In the genomic region with DNA sequence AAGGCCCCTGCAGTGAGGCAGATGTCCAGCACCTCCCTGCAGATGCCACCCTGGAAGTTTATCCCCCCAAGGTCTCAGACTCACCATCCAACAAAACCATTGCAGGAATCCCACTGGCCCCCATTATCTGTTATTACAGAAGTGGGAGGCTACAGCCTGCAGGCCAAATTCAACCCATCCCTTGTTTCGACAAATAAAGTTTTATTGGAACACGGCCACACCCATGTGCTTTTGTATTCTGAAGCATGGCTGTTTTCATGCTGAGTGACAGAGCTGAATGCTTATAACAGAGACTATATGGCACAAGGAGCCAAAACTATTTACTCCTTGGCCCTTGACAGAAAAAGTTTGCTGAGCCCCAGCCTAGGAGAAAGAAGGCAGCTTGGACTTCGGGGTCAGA, we compare ENCODE assay signal across 18 cellular contexts.
DNase-seq lines count a peak whose midpoint lies in the region; FAIRE-seq and TF ChIP-seq lines count a peak whose summit lies in the region.
"Had no signal": no experiment of that assay in that cellular context is flagged by ENCODE, and none has a peak within 500 bp of the region (broad histone marks: within the 10 kb centered on the region; RNA-seq: fewer than 3 reads in every experiment).

No MANE protein-coding gene starts in this region.

- CTCF ChIA-PET in H1 (lab: Charles Lee; ENCODE audit: partially characterized antibody): interaction anchor here (1.0 to 1.8 kb wide), 2 partner anchors 43 to 162 kb away, joined by 3 to 4 read pairs; no protein-coding TSS in a partner anchor

- H3K56ac ChIP-seq in H1 (replicated peaks; ENCODE audit: insufficient read length, low read depth, low read length): no peak overlapping the region

- H2BK5ac ChIP-seq in H1 (ENCODE audit: low read depth, low read length) (no peak overlapping the region), neuronal stem cell (ENCODE audit: low read length) (no peak overlapping the region)

- TF ChIP-seq POLR2A in H1 (IDR thresholded peaks at IDR 0.05; ENCODE audit: control extremely low read depth in 1 of 2, low read depth in 2 of 2, low read length in 2 of 2) (no peak), breast epithelium (IDR thresholded peaks at IDR 0.05) (no peak)

- H2BK15ac ChIP-seq in H1 (ENCODE audit: low read length) (no peak overlapping the region), neuronal stem cell (ENCODE audit: low read length) (peak overlapping the region; percentile 6)

- H4K91ac ChIP-seq in H1 (replicated peaks; ENCODE audit: insufficient read length, low read length) (no peak overlapping the region), neuronal stem cell (ENCODE audit: low read depth, low read length, poor library complexity) (no peak overlapping the region)

- no peak for TF ChIP-seq RAD21 in H1 (IDR thresholded peaks at IDR 0.05 in 1 of 2, conservative IDR thresholded peaks at IDR 0.05 in 1 of 2; ENCODE audit: low read depth in 2 of 2, low read length in 2 of 2)

- no peak overlapping the region for H4K5ac ChIP-seq in H1 (ENCODE audit: insufficient read length, low read depth, low read length)

- no peaks in the 10 kb centered on the region for H4K20me1 ChIP-seq in H1 (replicated peaks in 1 of 2; ENCODE audit: control insufficient read depth in 1 of 2, insufficient read depth in 2 of 2, low read length in 2 of 2)

- H3K36me3 ChIP-seq in H1 (ENCODE audit: control insufficient read depth in 2 of 4, insufficient read depth in 4 of 4, low read length in 3 of 4) (no peaks in the 10 kb centered on the region), neuronal stem cell (replicated peaks in 1 of 2; ENCODE audit: control insufficient read depth in 2 of 2, insufficient read depth in 2 of 2, low read length in 2 of 2) (no peaks in the 10 kb centered on the region), SJCRH30 (no peaks in the 10 kb centered on the region), breast epithelium (no peaks in the 10 kb centered on the region)

- intact Hi-C loops in breast epithelium (cut with DNase I; ENCODE audit: low total_unique reads): no loop called here

- peaks cover 0 to 3% of the 10 kb centered on the region in 2 experiments; a peak in 1 of 4 replicates for H3K79me2 ChIP-seq in H1 (ENCODE audit: control insufficient read depth in 1 of 2, insufficient read depth in 2 of 2, low read length in 2 of 2)

- H3K27ac ChIP-seq in H1 (ENCODE audit: low read depth, low read length): no peak overlapping the region
- no peak overlapping the region for H3K27ac ChIP-seq in neuronal stem cell (replicated peaks; ENCODE audit: low read length)
- H3K27ac ChIP-seq in SJCRH30: no peak overlapping the region
- no peak overlapping the region for H3K27ac ChIP-seq in breast epithelium
- H3K27ac ChIP-seq: 22Rv1, A549, C4-2B had no signal

- DNase-seq in DMS 273 (lab: John Stamatoyannopoulos, UW; ENCODE audit: unreplicated experiment) (peak; percentile 15), DMS 273 treated with DMSO at 0.1 percent for 48 hours (lab: John Stamatoyannopoulos, UW) (no peak), NCI-H69 (lab: John Stamatoyannopoulos, UW) (peak; percentile 70), H1 (ENCODE audit: low read depth in 1 of 2, low spot score in 2 of 2) (no peak), neuronal stem cell (ENCODE audit: low spot score) (no peak), SJCRH30 (no peak), breast epithelium (ENCODE audit: low spot score in 2 of 2) (no peak)
- DNase-seq: AML-193; Caco-2; CD4-positive, alpha-beta T cell; DMS79 treated with DMSO at 0.1 percent for 48 hours; GF-D8; GOT3; H9 had no signal

- no peak for TF ChIP-seq CTCF in H1 (IDR thresholded peaks at IDR 0.05; ENCODE audit: control extremely low read depth in 1 of 3, insufficient read depth in 1 of 3, low read depth in 1 of 3, low read length in 3 of 3)
- no peak for TF ChIP-seq CTCF in breast epithelium (IDR thresholded peaks at IDR 0.05)

- H3K9ac ChIP-seq in H1 (replicated peaks in 1 of 4; ENCODE audit: extremely low read depth in 1 of 4, low read depth in 3 of 4, low read length in 3 of 4) (no peak overlapping the region), neuronal stem cell (ENCODE audit: low read depth, low read length, poor library complexity) (no peak overlapping the region)

- whole genome bisulfite sequencing in H1 (ENCODE audit: extremely low coverage in 1 of 2, insufficient coverage in 1 of 2, insufficient read length in 1 of 2, insufficient replicate concordance in 2 of 2, low coverage in 1 of 2, low lambda C conversion rate in 2 of 2, missing lambda C conversion rate in 1 of 2), 2 experiments: 91% methylated on average over 3 of the region's 3 CpGs; no CpG with 5 or more reads in 1 of the 2 experiments
- no CpG with 5 or more reads among the region's 3 CpGs for WGBS in neuronal stem cell (ENCODE audit: extremely low coverage in 2 of 2, insufficient read length in 2 of 2, insufficient replicate concordance in 1 of 2), 2 donors

- H2AK5ac ChIP-seq in H1 (ENCODE audit: low read depth, low read length): no peak overlapping the region
- H2AK5ac ChIP-seq in neuronal stem cell (ENCODE audit: low read depth, low read length): peak overlapping the region; percentile 41

- H3K14ac ChIP-seq in H1 (ENCODE audit: insufficient read length): no peak overlapping the region
- no peak overlapping the region for H3K14ac ChIP-seq in neuronal stem cell (ENCODE audit: low read length)

- peaks cover 0 to 4% (median 0%) of the 10 kb centered on the region in 4 experiments; a peak in 2 of 7 replicates for H3K4me1 ChIP-seq in H1 (replicated peaks in 1 of 4; ENCODE audit: control insufficient read depth in 3 of 4, insufficient read depth in 4 of 4, low read length in 3 of 4)
- H3K4me1 ChIP-seq in neuronal stem cell (ENCODE audit: control insufficient read depth in 2 of 2, insufficient read depth in 1 of 2, low read depth in 1 of 2, low read length in 2 of 2): peaks cover 0 to 13% of the 10 kb centered on the region in 2 donors
- H3K4me1 ChIP-seq in SJCRH30: no peaks in the 10 kb centered on the region
- H3K4me1 ChIP-seq in breast epithelium: no peaks in the 10 kb centered on the region
- H3K4me1 ChIP-seq: A549, Caco-2 had no signal

- no peak overlapping the region for H3K4me3 ChIP-seq in H1 (ENCODE audit: extremely low read depth in 1 of 4, insufficient read depth in 2 of 4, low read depth in 3 of 4, low read length in 4 of 4)
- H3K4me3 ChIP-seq in neuronal stem cell (ENCODE audit: low read length in 2 of 2): no peak overlapping the region
- H3K4me3 ChIP-seq in SJCRH30: no peak overlapping the region
- no peak overlapping the region for H3K4me3 ChIP-seq in breast epithelium
- H3K4me3 ChIP-seq: A549 had no signal

- H3K27me3 ChIP-seq in H1 (replicated peaks in 1 of 4; ENCODE audit: control insufficient read depth in 3 of 4, extremely low read depth in 1 of 4, insufficient read depth in 3 of 4, low read length in 3 of 4) (peaks cover 0 to 3% (median 0%) of the 10 kb centered on the region in 4 experiments; a peak in 1 of 7 replicates), neuronal stem cell (ENCODE audit: control insufficient read depth in 3 of 3, insufficient read depth in 3 of 3, low read depth in 1 of 3, low read length in 3 of 3) (no peaks in the 10 kb centered on the region), SJCRH30 (peaks cover 12% of the 10 kb centered on the region; the same call in 1 of the 2 replicates), breast epithelium (no peaks in the 10 kb centered on the region)

- H3K23ac ChIP-seq in H1 (ENCODE audit: insufficient read length) (no peak overlapping the region), neuronal stem cell (ENCODE audit: low read depth, low read length, poor library complexity) (no peak overlapping the region)

- no peak for TF ChIP-seq EP300 in H1 (IDR thresholded peaks at IDR 0.05; ENCODE audit: borderline replicate concordance in 1 of 2, low read depth in 2 of 2, low read length in 2 of 2)

- peak overlapping the region; percentile 61; the same call in 1 of the 2 replicates for H2BK20ac ChIP-seq in H1 (ENCODE audit: low read length)

- H3K9me3 ChIP-seq in H1 (ENCODE audit: insufficient read depth in 2 of 2, low read depth in 1 of 2, low read length in 1 of 2) (no peaks in the 10 kb centered on the region), neuronal stem cell (replicated peaks in 1 of 2; ENCODE audit: control insufficient read depth in 2 of 2, insufficient read depth in 1 of 2, low read depth in 1 of 2, low read length in 2 of 2) (no peaks in the 10 kb centered on the region), SJCRH30 (replicated peaks) (no peaks in the 10 kb centered on the region), breast epithelium (no peaks in the 10 kb centered on the region)
- H3K9me3 ChIP-seq: A549, Caco-2 had no signal

- no peak overlapping the region for H4K8ac ChIP-seq in H1 (ENCODE audit: extremely low read depth, insufficient read depth, low read length)
- H4K8ac ChIP-seq in neuronal stem cell (ENCODE audit: low read depth, low read length): no peak overlapping the region

- no peaks in the 10 kb centered on the region for H3K23me2 ChIP-seq in H1 (ENCODE audit: low read depth, low read length)

- no peak overlapping the region for H2BK120ac ChIP-seq in H1 (replicated peaks; ENCODE audit: low read depth, low read length)
- H2BK120ac ChIP-seq in neuronal stem cell (ENCODE audit: low read depth, low read length): no peak overlapping the region

- no peak overlapping the region for H2AFZ ChIP-seq in H1 (ENCODE audit: low read length)
- no peak overlapping the region for H2AFZ ChIP-seq in neuronal stem cell (ENCODE audit: low read length)

- H2BK12ac ChIP-seq in H1 (ENCODE audit: low read depth, low read length) (no peak overlapping the region), neuronal stem cell (ENCODE audit: low read length) (no peak overlapping the region)

- H3K4ac ChIP-seq in H1 (replicated peaks; ENCODE audit: insufficient read length, low read depth, low read length) (no peak overlapping the region), neuronal stem cell (ENCODE audit: low read length) (no peak overlapping the region)

- no peak overlapping the region for H3K18ac ChIP-seq in H1 (ENCODE audit: extremely low read depth, low read length)
- peak overlapping the region; percentile 38 for H3K18ac ChIP-seq in neuronal stem cell (ENCODE audit: low read length)

- H3K4me2 ChIP-seq in H1 (ENCODE audit: insufficient read depth in 1 of 2, low read depth in 2 of 2, low read length in 2 of 2) (no peak overlapping the region), neuronal stem cell (ENCODE audit: insufficient read depth, low read length, poor library complexity, severe bottlenecking) (no peak overlapping the region)
- H3K4me2 ChIP-seq: A549 had no signal

- H3K79me1 ChIP-seq in H1 (ENCODE audit: low read depth, low read length) (no peaks in the 10 kb centered on the region), neuronal stem cell (ENCODE audit: low read depth, low read length) (no peaks in the 10 kb centered on the region)

- no peak for FAIRE-seq in H1 (lab: Jason Lieb, UNC)
- FAIRE-seq: A549, D721Med had no signal

- POLR2A ChIA-PET in H1 (lab: Charles Lee; ENCODE audit: partially characterized antibody): no interaction called here

TF ChIP-seq in H1, 55 proteins besides CTCF, POLR2A, EP300 and RAD21 (continues in another document):
- TF ChIP-seq HDAC6 (IDR thresholded peaks at IDR 0.05; ENCODE audit: low read depth, low read length) (no peak), GTF2F1 (IDR thresholded peaks at IDR 0.05; ENCODE audit: borderline replicate concordance, low read depth, low read length) (no peak), TAF1 (IDR thresholded peaks at IDR 0.05; ENCODE audit: low read depth, low read length) (no peak), TBP (IDR thresholded peaks at IDR 0.05; ENCODE audit: low read depth, low read length) (no peak)

Comparison
In these comparisons a context has a peak if more than half of its experiments do, and no peak if none do; other contexts are left out.
1. DNase-seq: peak in DMS 273 (single experiment) and NCI-H69 (single experiment); none in DMS 273 treated with DMSO at 0.1 percent for 48 hours (single experiment), H1 (0 of 2), neuronal stem cell (single experiment), SJCRH30 (0 of 2) and breast epithelium (0 of 2).